Comparison of ENCODE assay signal across 15 cellular contexts in the genomic region with DNA sequence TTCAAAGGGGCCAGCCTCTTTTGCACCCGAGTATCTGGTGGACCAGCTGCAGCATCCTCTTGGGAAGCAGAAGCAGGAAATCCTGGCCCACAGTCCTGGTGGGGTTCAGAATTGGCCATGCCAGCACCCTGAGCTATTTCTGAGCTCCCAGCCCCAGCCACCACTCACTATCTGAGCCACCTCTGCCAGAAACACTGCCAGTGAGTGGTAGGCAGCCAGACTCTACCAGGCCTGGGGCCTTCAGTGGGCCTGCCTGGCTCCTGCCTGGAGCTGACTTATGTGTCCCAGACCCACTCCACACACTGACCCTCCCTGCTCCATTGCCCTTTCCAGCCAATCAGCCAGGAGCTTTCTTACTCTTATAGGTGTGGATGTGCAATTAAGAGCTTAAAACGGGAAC.
"Had no signal": no experiment of that assay in that cellular context is flagged by ENCODE, and none has a peak within 500 bp of the region (broad histone marks: within the 10 kb centered on the region; RNA-seq: fewer than 3 reads in every experiment).

No MANE protein-coding gene starts in this region.

- H3K4me1 ChIP-seq: colonic mucosa, upper lobe of right lung had no signal

- ATAC-seq: activated CD4-positive, alpha-beta T cell treated with anti-CD3 and anti-CD28 coated beads for 36 hours; activated CD8-positive, alpha-beta memory T cell treated with anti-CD3 and anti-CD28 coated beads, Interleukin-2, amount 10 ng/mL, durations not matched to agents 7 days and 5 days; mucosa of descending colon; naive thymus-derived CD8-positive, alpha-beta T cell; upper lobe of right lung had no signal

- H3K9me3 ChIP-seq: colonic mucosa, esophagus squamous epithelium, mucosa of descending colon, upper lobe of right lung had no signal

- H3K36me3 ChIP-seq: colonic mucosa had no signal

- H3K4me3 ChIP-seq: colonic mucosa, esophagus squamous epithelium, mucosa of descending colon, SK-N-MC, upper lobe of right lung had no signal

- H3K27me3 Mint-ChIP-seq: activated CD4-positive, alpha-beta memory T cell treated with anti-CD3 and anti-CD28 coated beads for 36 hours; activated CD4-positive, alpha-beta T cell treated with anti-CD3 and anti-CD28 coated beads for 36 hours; activated CD8-positive, alpha-beta memory T cell treated with anti-CD3 and anti-CD28 coated beads, Interleukin-2, amount 10 ng/mL, durations not matched to agents 7 days and 5 days; naive thymus-derived CD8-positive, alpha-beta T cell; stimulated activated naive CD8-positive, alpha-beta T cell treated with anti-CD3 and anti-CD28 coated beads, Interleukin-15, Interleukin-2, amounts not matched to agents 100 ng/mL and 50 ng/mL, for 24 hours had no signal

- H3K4me1 Mint-ChIP-seq: activated CD4-positive, alpha-beta T cell treated with anti-CD3 and anti-CD28 coated beads for 36 hours; activated CD8-positive, alpha-beta memory T cell treated with anti-CD3 and anti-CD28 coated beads, Interleukin-2, amount 10 ng/mL, durations not matched to agents 7 days and 5 days had no signal

- H3K27ac Mint-ChIP-seq: activated CD4-positive, alpha-beta memory T cell treated with anti-CD3 and anti-CD28 coated beads for 36 hours; activated CD4-positive, alpha-beta T cell treated with anti-CD3 and anti-CD28 coated beads for 36 hours; activated CD8-positive, alpha-beta memory T cell treated with anti-CD3 and anti-CD28 coated beads, Interleukin-2, amount 10 ng/mL, durations not matched to agents 7 days and 5 days; activated naive CD4-positive, alpha-beta T cell treated with anti-CD3 and anti-CD28 coated beads for 36 hours; activated T-helper 2 cell treated with anti-CD3 and anti-CD28 coated beads, Interferon-gamma antibody, Interleukin-2, Interleukin-4, amounts not matched to agents 10 μg/mL and 5 μg/mL and 100 μg/mL, durations not matched to agents 14 hours and 24 hours and 36 hours; stimulated activated naive CD8-positive, alpha-beta T cell treated with anti-CD3 and anti-CD28 coated beads, Interleukin-15, Interleukin-2, amounts not matched to agents 100 ng/mL and 50 ng/mL, for 24 hours had no signal

- H3K4me3 Mint-ChIP-seq: activated CD4-positive, alpha-beta memory T cell treated with anti-CD3 and anti-CD28 coated beads for 36 hours; activated CD4-positive, alpha-beta T cell treated with anti-CD3 and anti-CD28 coated beads for 36 hours; activated CD8-positive, alpha-beta memory T cell treated with anti-CD3 and anti-CD28 coated beads, Interleukin-2, amount 10 ng/mL, durations not matched to agents 7 days and 5 days; activated naive CD4-positive, alpha-beta T cell treated with anti-CD3 and anti-CD28 coated beads for 36 hours; naive thymus-derived CD8-positive, alpha-beta T cell; stimulated activated naive CD8-positive, alpha-beta T cell treated with anti-CD3 and anti-CD28 coated beads, Interleukin-15, Interleukin-2, amounts not matched to agents 100 ng/mL and 50 ng/mL, for 24 hours had no signal

- H3K36me3 Mint-ChIP-seq: activated CD8-positive, alpha-beta memory T cell treated with anti-CD3 and anti-CD28 coated beads, Interleukin-2, amount 10 ng/mL, durations not matched to agents 7 days and 5 days had no signal

- DNase-seq: activated CD4-positive, alpha-beta memory T cell treated with anti-CD3 and anti-CD28 coated beads for 36 hours; activated CD4-positive, alpha-beta T cell treated with anti-CD3 and anti-CD28 coated beads for 36 hours; activated CD8-positive, alpha-beta memory T cell treated with anti-CD3 and anti-CD28 coated beads, Interleukin-2, amount 10 ng/mL, durations not matched to agents 7 days and 5 days; activated naive CD4-positive, alpha-beta T cell treated with anti-CD3 and anti-CD28 coated beads for 36 hours; activated T-cell treated with anti-CD3 and anti-CD28 coated beads, Interleukin-2, amount 50 U/mL, for 1 hour; colonic mucosa; esophagus squamous epithelium; kidney glomerular epithelial cell; mucosa of descending colon; naive thymus-derived CD8-positive, alpha-beta T cell; upper lobe of right lung had no signal

- H3K9me3 Mint-ChIP-seq: activated CD4-positive, alpha-beta memory T cell treated with anti-CD3 and anti-CD28 coated beads for 36 hours; activated naive CD4-positive, alpha-beta T cell treated with anti-CD3 and anti-CD28 coated beads for 36 hours; activated T-helper 2 cell treated with anti-CD3 and anti-CD28 coated beads, Interferon-gamma antibody, Interleukin-2, Interleukin-4, amounts not matched to agents 10 μg/mL and 5 μg/mL and 100 μg/mL, durations not matched to agents 14 hours and 24 hours and 36 hours; stimulated activated naive CD8-positive, alpha-beta T cell treated with anti-CD3 and anti-CD28 coated beads, Interleukin-15, Interleukin-2, amounts not matched to agents 100 ng/mL and 50 ng/mL, for 24 hours had no signal

- H3K27me3 ChIP-seq: colonic mucosa, esophagus squamous epithelium, upper lobe of right lung had no signal

- H3K27ac ChIP-seq: colonic mucosa, esophagus squamous epithelium, SK-N-MC, upper lobe of right lung, VCaP had no signal
